In genomic region chr2:196823750-196824149, GRCh38 we compare ENCODE assay signal across 1 cellular context.
TF ChIP-seq lines count a peak whose summit lies in the region.

No MANE protein-coding gene starts in this region.

TF ChIP-seq in SK-N-SH, 30 proteins besides CTCF, POLR2A, EP300 and RAD21 (continued from another document):
- TF ChIP-seq USF2 (IDR thresholded peaks at IDR 0.05; ENCODE audit: borderline replicate concordance, low read depth, low read length) (no peak), ZBTB33 (IDR thresholded peaks at IDR 0.05; ENCODE audit: borderline replicate concordance, low read depth) (no peak), JUND (IDR thresholded peaks at IDR 0.05) (peak; percentile 90), FOXJ3 (CRISPR knock-in tag; IDR thresholded peaks at IDR 0.05) (no peak), EZH2phosphoT487 (IDR thresholded peaks at IDR 0.05; ENCODE audit: borderline replicate concordance, low read depth) (no peak), SIN3A (IDR thresholded peaks at IDR 0.05; ENCODE audit: borderline replicate concordance, low read depth, low read length) (no peak), MEF2A (IDR thresholded peaks at IDR 0.05; ENCODE audit: borderline replicate concordance, low read depth) (peak; percentile 69; the same call in 1 of the 2 replicates), MXI1 (IDR thresholded peaks at IDR 0.05; ENCODE audit: low read depth, low read length) (no peak)
